35 cellular contexts compared by ENCODE assay signal in the genomic region with DNA sequence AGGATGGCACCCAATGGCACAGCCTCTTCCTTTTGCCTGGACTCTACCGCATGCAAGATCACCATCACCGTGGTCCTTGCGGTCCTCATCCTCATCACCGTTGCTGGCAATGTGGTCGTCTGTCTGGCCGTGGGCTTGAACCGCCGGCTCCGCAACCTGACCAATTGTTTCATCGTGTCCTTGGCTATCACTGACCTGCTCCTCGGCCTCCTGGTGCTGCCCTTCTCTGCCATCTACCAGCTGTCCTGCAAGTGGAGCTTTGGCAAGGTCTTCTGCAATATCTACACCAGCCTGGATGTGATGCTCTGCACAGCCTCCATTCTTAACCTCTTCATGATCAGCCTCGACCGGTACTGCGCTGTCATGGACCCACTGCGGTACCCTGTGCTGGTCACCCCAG. TPM values are rescaled to one million over a fixed set of nuclear protein-coding genes. Genes with fewer than 3 reads are reported as not detected.
"Had no signal": no experiment of that assay in that cellular context is flagged by ENCODE, and none has a peak within 500 bp of the region (broad histone marks: within the 10 kb centered on the region; RNA-seq: fewer than 3 reads in every experiment).

No MANE protein-coding gene starts in this region.

- H3K36me3 ChIP-seq: adrenal gland, ascending aorta, gastroesophageal sphincter, tibial artery had no signal

- H3K4me1 ChIP-seq: adrenal gland had no signal

- H3K4me1 Mint-ChIP-seq: activated CD4-positive, alpha-beta memory T cell treated with anti-CD3 and anti-CD28 coated beads, Interleukin-2, amount 10 ng/mL, durations not matched to agents 7 days and 5 days; activated CD8-positive, alpha-beta memory T cell treated with anti-CD3 and anti-CD28 coated beads, Interleukin-2, amount 10 ng/mL, durations not matched to agents 7 days and 5 days; mesothelial cell of epicardium; naive B cell; stimulated activated memory B cell treated with anti-CD40 and anti-IgM and Interleukin-4, amounts not matched to agents 10 μg/mL and 1 μg/mL and 100 μg/mL, for 72 hours had no signal

- H3K27me3 Mint-ChIP-seq: activated CD4-positive, alpha-beta memory T cell treated with anti-CD3 and anti-CD28 coated beads, Interleukin-2, amount 10 ng/mL, durations not matched to agents 7 days and 5 days; activated CD4-positive, alpha-beta T cell treated with anti-CD3 and anti-CD28 coated beads, Interleukin-2, amount 10 ng/mL, durations not matched to agents 7 days and 5 days; activated naive CD8-positive, alpha-beta T cell treated with anti-CD3 and anti-CD28 coated beads for 36 hours; stimulated activated naive CD8-positive, alpha-beta T cell treated with anti-CD3 and anti-CD28 coated beads, Interleukin-15, amount 100 ng/mL, for 72 hours had no signal

- H3K9me3 ChIP-seq: adrenal gland, ascending aorta, gastroesophageal sphincter, left lung, neutrophil, tibial artery had no signal

- H3K27me3 ChIP-seq: adrenal gland, ascending aorta, cardiac muscle cell, neutrophil, tibial artery had no signal

- H3K4me3 Mint-ChIP-seq: activated CD4-positive, alpha-beta memory T cell treated with anti-CD3 and anti-CD28 coated beads, Interleukin-2, amount 10 ng/mL, durations not matched to agents 7 days and 5 days; activated CD4-positive, alpha-beta T cell treated with anti-CD3 and anti-CD28 coated beads, Interleukin-2, amount 10 ng/mL, durations not matched to agents 7 days and 5 days; activated CD8-positive, alpha-beta memory T cell treated with anti-CD3 and anti-CD28 coated beads, Interleukin-2, amount 10 ng/mL, durations not matched to agents 7 days and 5 days; activated naive CD8-positive, alpha-beta T cell treated with anti-CD3 and anti-CD28 coated beads for 36 hours; activated T-cell treated with anti-CD3 and anti-CD28 coated beads, Interleukin-2, amount 50 U/mL, for 72 hours; mesothelial cell of epicardium; nephron progenitor cell; stimulated activated memory B cell treated with anti-CD40 and anti-IgM and Interleukin-4, amounts not matched to agents 10 μg/mL and 1 μg/mL and 100 μg/mL, for 72 hours; stimulated activated naive CD8-positive, alpha-beta T cell treated with anti-CD3 and anti-CD28 coated beads, Interleukin-15, amount 100 ng/mL, for 72 hours; T-helper 1 cell treated with Interleukin-12 subunit alpha and Interleukin-12 subunit beta and Interleukin-4 antibody, amounts not matched to agents 30 μg/mL and 1 μg/mL, for 36 hours had no signal

- H3K27ac ChIP-seq: adrenal gland, ascending aorta, cardiac muscle cell, gastroesophageal sphincter, left lung, tibial artery had no signal

- H3K4me3 ChIP-seq: adrenal gland, ascending aorta, cardiac muscle cell, gastroesophageal sphincter, left lung, tibial artery had no signal

- ATAC-seq: activated CD8-positive, alpha-beta memory T cell treated with anti-CD3 and anti-CD28 coated beads, Interleukin-2, amount 10 ng/mL, durations not matched to agents 7 days and 5 days; activated T-cell treated with anti-CD3 and anti-CD28 coated beads, Interleukin-2, amount 50 U/mL, for 72 hours; gastroesophageal sphincter; left lung; sciatic nerve; stimulated activated memory B cell treated with anti-CD40 and anti-IgM and Interleukin-4, amounts not matched to agents 10 μg/mL and 1 μg/mL and 100 μg/mL, for 72 hours; stimulated activated naive CD8-positive, alpha-beta T cell treated with anti-CD3 and anti-CD28 coated beads, Interleukin-15, amount 100 ng/mL, for 72 hours had no signal

- H3K36me3 Mint-ChIP-seq: mesothelial cell of epicardium; naive B cell; stimulated activated memory B cell treated with anti-CD40 and anti-IgM and Interleukin-4, amounts not matched to agents 10 μg/mL and 1 μg/mL and 100 μg/mL, for 72 hours had no signal

- H3K9me3 Mint-ChIP-seq: activated CD4-positive, alpha-beta memory T cell treated with anti-CD3 and anti-CD28 coated beads, Interleukin-2, amount 10 ng/mL, durations not matched to agents 7 days and 5 days; activated CD4-positive, alpha-beta T cell treated with anti-CD3 and anti-CD28 coated beads, Interleukin-2, amount 10 ng/mL, durations not matched to agents 7 days and 5 days; activated naive CD8-positive, alpha-beta T cell treated with anti-CD3 and anti-CD28 coated beads for 36 hours; activated T-cell treated with anti-CD3 and anti-CD28 coated beads, Interleukin-2, amount 50 U/mL, for 72 hours; mesothelial cell of epicardium; naive B cell; nephron progenitor cell; stimulated activated memory B cell treated with anti-CD40 and anti-IgM and Interleukin-4, amounts not matched to agents 10 μg/mL and 1 μg/mL and 100 μg/mL, for 72 hours; stimulated activated naive CD8-positive, alpha-beta T cell treated with anti-CD3 and anti-CD28 coated beads, Interleukin-15, amount 100 ng/mL, for 72 hours; T-helper 1 cell treated with Interleukin-12 subunit alpha and Interleukin-12 subunit beta and Interleukin-4 antibody, amounts not matched to agents 30 μg/mL and 1 μg/mL, for 36 hours had no signal

- H3K27ac Mint-ChIP-seq: activated CD4-positive, alpha-beta memory T cell treated with anti-CD3 and anti-CD28 coated beads, Interleukin-2, amount 10 ng/mL, durations not matched to agents 7 days and 5 days; activated CD4-positive, alpha-beta T cell treated with anti-CD3 and anti-CD28 coated beads, Interleukin-2, amount 10 ng/mL, durations not matched to agents 7 days and 5 days; activated CD8-positive, alpha-beta memory T cell treated with anti-CD3 and anti-CD28 coated beads, Interleukin-2, amount 10 ng/mL, durations not matched to agents 7 days and 5 days; activated naive CD8-positive, alpha-beta T cell treated with anti-CD3 and anti-CD28 coated beads for 36 hours; activated T-cell treated with anti-CD3 and anti-CD28 coated beads, Interleukin-2, amount 50 U/mL, for 72 hours; mesothelial cell of epicardium; nephron progenitor cell; stimulated activated memory B cell treated with anti-CD40 and anti-IgM and Interleukin-4, amounts not matched to agents 10 μg/mL and 1 μg/mL and 100 μg/mL, for 72 hours; T-helper 1 cell treated with Interleukin-12 subunit alpha and Interleukin-12 subunit beta and Interleukin-4 antibody, amounts not matched to agents 30 μg/mL and 1 μg/mL, for 36 hours had no signal

- DNase-seq: activated CD4-positive, alpha-beta memory T cell treated with anti-CD3 and anti-CD28 coated beads, Interleukin-2, amount 10 ng/mL, durations not matched to agents 7 days and 5 days; activated CD4-positive, alpha-beta T cell treated with anti-CD3 and anti-CD28 coated beads for 1 hour; activated CD4-positive, alpha-beta T cell treated with anti-CD3 and anti-CD28 coated beads, Interleukin-2, amount 10 ng/mL, durations not matched to agents 7 days and 5 days; activated CD8-positive, alpha-beta memory T cell treated with anti-CD3 and anti-CD28 coated beads, Interleukin-2, amount 10 ng/mL, durations not matched to agents 7 days and 5 days; activated naive CD4-positive, alpha-beta T cell; activated naive CD8-positive, alpha-beta T cell treated with anti-CD3 and anti-CD28 coated beads for 36 hours; activated T-cell treated with anti-CD3 and anti-CD28 coated beads, Interleukin-2, amount 50 U/mL, for 72 hours; adrenal gland; cortex of kidney; kidney glomerular epithelial cell; left lung; mammary epithelial cell; naive B cell; nephron progenitor cell; small intestine; stimulated activated CD4-positive, alpha-beta T cell treated with anti-CD3 and anti-CD28 coated beads, Interleukin-1b, Interleukin-23, amount 100 ng/mL, for 48 hours; stimulated activated CD4-positive, alpha-beta T cell treated with anti-CD3 and anti-CD28 coated beads, Interleukin-4, amount 100 ng/mL, for 4 hours; stimulated activated CD8-positive, alpha-beta memory T cell treated with anti-CD3 and anti-CD28 coated beads, Interleukin-4, amount 100 ng/mL, for 48 hours; stimulated activated naive CD8-positive, alpha-beta T cell treated with anti-CD3 and anti-CD28 coated beads, Interleukin-15, amount 100 ng/mL, for 72 hours; substantia nigra; SW 1271; T1000; tibial artery had no signal

RNA-seq across cellular contexts. Expression of a gene that starts 25.4 kb away (rescaled TPM):
- total RNA-seq: endothelial cell of umbilical vein, fibroblast of lung, fibroblast of villous mesenchyme, mammary epithelial cell, osteocyte had no signal
- polyA plus RNA-seq: endothelial cell of umbilical vein had no signal
